Comparison of ENCODE assay signal across 14 cellular contexts in the genomic region with DNA sequence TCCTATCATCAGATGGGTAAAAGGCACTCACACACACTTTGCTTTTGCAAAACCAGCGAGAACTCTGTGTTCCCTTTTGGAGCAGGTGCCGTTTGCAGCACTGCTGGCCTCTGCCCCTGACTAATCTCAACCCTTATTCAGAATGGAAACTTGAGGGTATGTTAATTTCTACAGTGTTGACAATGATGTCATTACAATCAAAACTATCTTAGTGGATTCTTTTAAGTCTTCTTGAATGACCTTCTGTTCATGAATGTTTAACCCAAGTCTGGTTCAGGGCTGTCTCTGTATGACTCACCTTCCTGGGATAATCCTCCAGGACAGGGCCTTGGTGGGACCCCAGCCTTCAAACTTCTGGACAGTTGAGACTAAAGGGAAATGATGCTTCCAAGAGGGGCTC.
DNase-seq lines count a peak whose midpoint lies in the region; TF ChIP-seq lines count a peak whose summit lies in the region.
"Had no signal": no experiment of that assay in that cellular context is flagged by ENCODE, and none has a peak within 500 bp of the region (broad histone marks: within the 10 kb centered on the region; RNA-seq: fewer than 3 reads in every experiment).

No MANE protein-coding gene starts in this region.

- H3K9me3 ChIP-seq in Caco-2 = peaks cover 8% of the 10 kb centered on the region
- H3K9me3 ChIP-seq: BE2C, SJSA1 had no signal

- no peaks in the 10 kb centered on the region for H3K4me1 Mint-ChIP-seq in Caco-2 (ENCODE audit: low read depth, unreplicated experiment)
- H3K4me1 Mint-ChIP-seq: CD4-positive, alpha-beta memory T cell had no signal

- H3K4me3 Mint-ChIP-seq in Caco-2 (ENCODE audit: unreplicated experiment) = no peak overlapping the region
- H3K4me3 Mint-ChIP-seq: CD4-positive, alpha-beta memory T cell had no signal

- CTCF ChIA-PET in Caco-2 (lab: Charles Lee) = no interaction called here

- H3K27me3 ChIP-seq in Caco-2 (replicated peaks; ENCODE audit: control insufficient read depth, insufficient read depth, low read length) = no peaks in the 10 kb centered on the region
- H3K27me3 ChIP-seq: BE2C had no signal

- DNase-seq in HCEC 1CT (peak; percentile 6), LHCN-M2 (ENCODE audit: low read depth) (peak; percentile 7), glomerular visceral epithelial cell (ENCODE audit: extremely low spot score) (peak; percentile 55), skeletal muscle cell (ENCODE audit: low read depth) (peak; percentile 19), Caco-2 (no peak), SIG-M5 (lab: John Stamatoyannopoulos, UW) (no peak)
- DNase-seq in activated CD4-positive, alpha-beta T cell treated with anti-CD3 and anti-CD28 coated beads, Interleukin-2, amount 50 U/mL, for 48 hours = no peak
- DNase-seq: BE2C; CD4-positive, alpha-beta memory T cell; DND-41; NCI-H1436; NCI-H2029 treated with DMSO at 0.1 percent for 48 hours; NCI-H524 had no signal

- no peak overlapping the region for H3K4me3 ChIP-seq in skeletal muscle cell (ENCODE audit: low read depth, low read length)
- no peak overlapping the region for H3K4me3 ChIP-seq in Caco-2 (ENCODE audit: low read depth, low read length)
- H3K4me3 ChIP-seq: SJSA1 had no signal

- no peak for TF ChIP-seq CTCF in Caco-2 (IDR thresholded peaks at IDR 0.05; ENCODE audit: insufficient read depth in 1 of 2, low read depth in 1 of 2, low read length in 1 of 2, severe bottlenecking in 1 of 2, unreplicated experiment in 1 of 2)

- POLR2A ChIA-PET in Caco-2 (lab: Charles Lee) = no interaction called here

- H3K9me3 Mint-ChIP-seq in Caco-2 (ENCODE audit: unreplicated experiment) = peaks cover 9% of the 10 kb centered on the region

- BruUV-seq in Caco-2 (replicated peaks; lab: Mats Ljungman, UMichigan) = no TSS peak

- H3K27me3 Mint-ChIP-seq in Caco-2 (ENCODE audit: insufficient read depth, unreplicated experiment) = no peaks in the 10 kb centered on the region

- H3K4me1 ChIP-seq in Caco-2 = no peaks in the 10 kb centered on the region
- H3K4me1 ChIP-seq: BE2C, SJSA1 had no signal

- H3K36me3 Mint-ChIP-seq in Caco-2 (ENCODE audit: insufficient read depth, unreplicated experiment) = no peaks in the 10 kb centered on the region
- H3K36me3 Mint-ChIP-seq: CD4-positive, alpha-beta memory T cell had no signal

- H3K27ac Mint-ChIP-seq in Caco-2 (ENCODE audit: unreplicated experiment) = no peak overlapping the region
- H3K27ac Mint-ChIP-seq: CD4-positive, alpha-beta memory T cell had no signal

- intact Hi-C loops in Caco-2 (cut with micrococcal nuclease; ENCODE audit: unreplicated experiment) = no loop called here

- no peaks in the 10 kb centered on the region for H3K36me3 ChIP-seq in Caco-2 (ENCODE audit: control insufficient read depth, insufficient read depth, low read length)
- H3K36me3 ChIP-seq: BE2C, SJSA1 had no signal

Comparison
In these comparisons a context has a peak if more than half of its experiments do, and no peak if none do; other contexts are left out.
1. DNase-seq: peak in HCEC 1CT (single experiment), LHCN-M2 (single experiment), glomerular visceral epithelial cell (single experiment) and skeletal muscle cell (single experiment); none in Caco-2 (0 of 2), SIG-M5 (single experiment) and activated CD4-positive, alpha-beta T cell treated with anti-CD3 and anti-CD28 coated beads, Interleukin-2, amount 50 U/mL, for 48 hours (0 of 2).